In genomic region chr1:156657971-156658319, GRCh38 we compare ENCODE assay signal across 8 cellular contexts. TPM values are rescaled to one million over a fixed set of nuclear protein-coding genes. Genes with fewer than 3 reads are reported as not detected.
DNase-seq lines count a peak whose midpoint lies in the region; ATAC-seq and TF ChIP-seq lines count a peak whose summit lies in the region.
"Had no signal": no experiment of that assay in that cellular context is flagged by ENCODE, and none has a peak within 500 bp of the region (broad histone marks: within the 10 kb centered on the region; RNA-seq: fewer than 3 reads in every experiment).

No MANE protein-coding gene starts in this region.

- H3K4me2 ChIP-seq in neural progenitor cell, result no peak overlapping the region

- ATAC-seq in activated B cell treated with CpG ODN at 0.5 μM for 24 hours (ENCODE audit: low read depth), result no peak

- TF ChIP-seq CTCF in activated B cell treated with CpG ODN at 0.5 μM for 24 hours (IDR thresholded peaks at IDR 0.05), result no peak
- TF ChIP-seq CTCF in neural progenitor cell (IDR thresholded peaks at IDR 0.05), result no peak

- no peak overlapping the region for H3K4me3 ChIP-seq in neural progenitor cell

- H3K27me3 ChIP-seq in neural progenitor cell, result peaks cover 69% of the 10 kb centered on the region
- H3K27me3 ChIP-seq: Peyer's patch had no signal

- no peak overlapping the region for H3K9ac ChIP-seq in neural progenitor cell

- H4K20me1 ChIP-seq in neural progenitor cell (ENCODE audit: low read depth), result peaks cover 24% of the 10 kb centered on the region

- no peak overlapping the region for H3K27ac ChIP-seq in neural progenitor cell

- peaks cover 36% of the 10 kb centered on the region for H3K4me1 ChIP-seq in neural progenitor cell

- H3K4me3 Mint-ChIP-seq in IgD-negative memory B cell, result peak overlapping the region in 3 of 4 donors; percentile 21 to 61 (median 45)
- peak overlapping the region; percentile 78 for H3K4me3 Mint-ChIP-seq in activated B cell treated with CpG ODN at 0.5 μM for 24 hours
- peak overlapping the region; percentile 43 for H3K4me3 Mint-ChIP-seq in neural progenitor cell

- H3K79me2 ChIP-seq in neural progenitor cell (ENCODE audit: low read depth), result no peaks in the 10 kb centered on the region

- CTCF ChIA-PET in activated B cell treated with CpG ODN at 0.5 μM for 24 hours (lab: Charles Lee), result interaction anchor here (0.9 to 4.6 kb wide), 8 partner anchors 14 to 271 kb away, joined by 3 to 34 read pairs (median 4); no protein-coding TSS in a partner anchor

- DNase-seq in activated B cell treated with CpG ODN at 0.5 μM for 24 hours (no peak), neural progenitor cell (ENCODE audit: low spot score) (no peak), NCI-H2227 (lab: John Stamatoyannopoulos, UW; ENCODE audit: unreplicated experiment) (no peak), NCI-H510A (lab: John Stamatoyannopoulos, UW) (no peak)

- H3K4me1 Mint-ChIP-seq in IgD-negative memory B cell, result peaks cover 36 to 43% (median 40%) of the 10 kb centered on the region in 3 donors
- peaks cover 67% of the 10 kb centered on the region for H3K4me1 Mint-ChIP-seq in activated B cell treated with CpG ODN at 0.5 μM for 24 hours
- H3K4me1 Mint-ChIP-seq in neural progenitor cell, result peaks cover 46% of the 10 kb centered on the region

- no peak overlapping the region for H2AFZ ChIP-seq in neural progenitor cell (replicated peaks)

- intact Hi-C loops in activated B cell treated with CpG ODN at 0.5 μM for 24 hours (cut with micrococcal nuclease), result loop anchor here (1.0 to 2.0 kb wide), 3 partner anchors 14 to 73 kb away; no protein-coding TSS in a partner anchor

- POLR2A ChIA-PET in activated B cell treated with CpG ODN at 0.5 μM for 24 hours (lab: Charles Lee), result no interaction called here

- peaks cover 40% of the 10 kb centered on the region for H3K27me3 Mint-ChIP-seq in IgD-negative memory B cell
- peaks cover 44% of the 10 kb centered on the region for H3K27me3 Mint-ChIP-seq in activated B cell treated with CpG ODN at 0.5 μM for 24 hours
- peaks cover 37% of the 10 kb centered on the region for H3K27me3 Mint-ChIP-seq in neural progenitor cell (ENCODE audit: insufficient read depth, low read depth)

- H3K36me3 Mint-ChIP-seq in IgD-negative memory B cell (peaks cover 2% of the 10 kb centered on the region), activated B cell treated with CpG ODN at 0.5 μM for 24 hours (ENCODE audit: low read depth) (no peaks in the 10 kb centered on the region), neural progenitor cell (no peaks in the 10 kb centered on the region)

- peaks cover 27% of the 10 kb centered on the region for H3F3A ChIP-seq in neural progenitor cell (ENCODE audit: low read depth)

- H3K9me3 Mint-ChIP-seq in IgD-negative memory B cell (no peaks in the 10 kb centered on the region), activated B cell treated with CpG ODN at 0.5 μM for 24 hours (no peaks in the 10 kb centered on the region), neural progenitor cell (no peaks in the 10 kb centered on the region)

- H3K36me3 ChIP-seq in neural progenitor cell, result no peaks in the 10 kb centered on the region
- H3K36me3 ChIP-seq: Peyer's patch had no signal

- peak overlapping the region in 1 of 3 donors; percentile 58 for H3K27ac Mint-ChIP-seq in IgD-negative memory B cell
- peak overlapping the region; percentile 31 for H3K27ac Mint-ChIP-seq in activated B cell treated with CpG ODN at 0.5 μM for 24 hours
- no peak overlapping the region for H3K27ac Mint-ChIP-seq in neural progenitor cell

- H3K9me3 ChIP-seq in neural progenitor cell (ENCODE audit: low read depth), result no peaks in the 10 kb centered on the region
- H3K9me3 ChIP-seq: Peyer's patch had no signal

RNA-seq across cellular contexts. Expression of gene BCAN, which starts 16.0 kb away (rescaled TPM):
- not detected for polyA plus RNA-seq in IgD-negative memory B cell
- 0.27 and 0.51 TPM in 2 replicates for total RNA-seq in activated B cell treated with CpG ODN at 0.5 μM for 24 hours
- 0.46 TPM in 1 of 2 replicates, not detected in the other for total RNA-seq in neural progenitor cell (ENCODE audit: low replicate concordance)
- total RNA-seq: activated CD8-positive, alpha-beta memory T cell treated with anti-CD3 and anti-CD28 coated beads for 36 hours; left colon had no signal

RNA-seq across cellular contexts. Expression of gene NES, which starts 19.3 kb away (rescaled TPM):
- not detected for polyA plus RNA-seq in IgD-negative memory B cell
- not detected in 2 replicates for total RNA-seq in activated B cell treated with CpG ODN at 0.5 μM for 24 hours
- 83.8 and 219 TPM in 2 replicates for total RNA-seq in neural progenitor cell (ENCODE audit: low replicate concordance)
- total RNA-seq: activated CD8-positive, alpha-beta memory T cell treated with anti-CD3 and anti-CD28 coated beads for 36 hours had no signal

RNA-seq across cellular contexts. Expression of gene HAPLN2, which starts 38.7 kb away (rescaled TPM):
- polyA plus RNA-seq in IgD-negative memory B cell, result not detected
- total RNA-seq in activated B cell treated with CpG ODN at 0.5 μM for 24 hours (not detected in 2 replicates), neural progenitor cell (ENCODE audit: low replicate concordance) (0.65 TPM in 1 of 2 replicates, not detected in the other)
- total RNA-seq: activated CD8-positive, alpha-beta memory T cell treated with anti-CD3 and anti-CD28 coated beads for 36 hours; left colon had no signal

RNA-seq across cellular contexts. Expression of gene CRABP2, which starts 47.4 kb away (rescaled TPM):
- 0.31 TPM for polyA plus RNA-seq in IgD-negative memory B cell
- total RNA-seq in activated B cell treated with CpG ODN at 0.5 μM for 24 hours, result 0.55 and 0.66 TPM in 2 replicates
- total RNA-seq in neural progenitor cell (ENCODE audit: low replicate concordance), result 110 and 156 TPM in 2 replicates

RNA-seq across cellular contexts. Expression of gene GPATCH4, which starts 56.7 kb away (rescaled TPM):
- polyA plus RNA-seq in IgD-negative memory B cell, result 45.5 TPM
- total RNA-seq in activated B cell treated with CpG ODN at 0.5 μM for 24 hours (64.6 and 71.8 TPM in 2 replicates), neural progenitor cell (ENCODE audit: low replicate concordance) (17.2 and 18.6 TPM in 2 replicates)

Comparison
In these comparisons a context has a peak if more than half of its experiments do, and no peak if none do; other contexts are left out.
1. RNA of gene NES, which starts 19.3 kb away (total RNA-seq): 83.8 to 219 TPM in neural progenitor cell; not detected in activated B cell treated with CpG ODN at 0.5 μM for 24 hours; every median in the first group is over 10 times any median in the second.
2. Peak in every context shown above with its lines, with median percentiles within 50 percentile points of each other: H3K4me3 Mint-ChIP-seq.